In the genomic region with DNA sequence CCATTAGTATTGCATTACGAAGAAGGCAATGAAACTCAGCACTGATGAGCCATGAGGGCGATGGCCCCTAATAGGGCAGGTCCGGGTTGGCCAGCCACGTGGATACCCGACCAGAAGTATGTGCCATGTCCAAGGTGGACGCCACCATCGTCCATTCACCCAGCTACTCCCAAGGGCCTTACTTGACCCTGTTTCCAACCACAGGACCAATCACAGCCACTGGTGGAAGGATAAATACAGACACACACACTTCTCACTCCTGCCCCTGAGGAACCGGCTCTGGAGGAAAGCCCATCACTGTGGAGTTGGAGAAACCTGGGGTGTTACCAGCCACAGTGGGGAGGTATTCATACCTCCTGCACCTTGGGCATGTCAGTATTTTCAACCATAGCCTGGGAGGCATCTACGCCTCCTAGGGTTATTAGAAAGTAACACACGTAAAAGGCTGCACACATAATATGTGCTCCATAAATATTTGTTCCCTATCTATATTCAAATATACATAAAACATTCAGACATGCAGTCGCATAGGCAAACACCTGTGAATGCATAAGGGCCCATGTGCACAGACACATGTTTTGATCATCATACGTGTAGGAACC, we compare ENCODE assay signal across 13 cellular contexts. TPM values are rescaled to one million over a fixed set of nuclear protein-coding genes. Genes with fewer than 3 reads are reported as not detected.
DNase-seq lines count a peak whose midpoint lies in the region; ATAC-seq and TF ChIP-seq lines count a peak whose summit lies in the region.
"Had no signal": no experiment of that assay in that cellular context is flagged by ENCODE, and none has a peak within 500 bp of the region (broad histone marks: within the 10 kb centered on the region; RNA-seq: fewer than 3 reads in every experiment).

No MANE protein-coding gene starts in this region.

- H3K4me3 ChIP-seq in BLaER1 treated with 17β-estradiol and CSF1 and Interleukin-3, amounts not matched to agents 10 nM and 100 nM = no peak overlapping the region
- no peak overlapping the region for H3K4me3 ChIP-seq in ovary
- H3K4me3 ChIP-seq: cardiac muscle cell, upper lobe of right lung had no signal

- 94 to 95% (median 94%) methylated on average over 12 of the region's 12 CpGs for WGBS in ovary, 3 donors

- no peaks in the 10 kb centered on the region for H3K9me3 ChIP-seq in BLaER1 treated with 17β-estradiol and CSF1 and Interleukin-3, amounts not matched to agents 10 nM and 100 nM (replicated peaks in 1 of 11)
- no peaks in the 10 kb centered on the region for H3K9me3 ChIP-seq in ovary
- H3K9me3 ChIP-seq: upper lobe of right lung had no signal

- no peak for ATAC-seq in GM21447 (IDR thresholded peaks at IDR 0.05; ENCODE audit: unreplicated experiment)
- ATAC-seq in HG03108 (IDR thresholded peaks at IDR 0.05; ENCODE audit: unreplicated experiment) = no peak
- ATAC-seq: upper lobe of right lung had no signal

- no peaks in the 10 kb centered on the region for H3K9me3 Mint-ChIP-seq in HFFc6
- H3K9me3 Mint-ChIP-seq in activated T-helper 1 cell treated with anti-CD3 and anti-CD28 coated beads, Interleukin-12 subunit alpha, Interleukin-12 subunit beta, Interleukin-2, Interleukin-4 antibody, amounts not matched to agents 30 ng/mL and 10 ng/mL and 1 ng/mL, durations not matched to agents 14 hours and 24 hours and 36 hours = no peaks in the 10 kb centered on the region

- DNase-seq in HFFc6 (no peak), kidney glomerular epithelial cell (lab: John Stamatoyannopoulos, UW) (peak; percentile 79), ovary (no peak)
- no peak for DNase-seq in activated T-helper 1 cell treated with anti-CD3 and anti-CD28 coated beads, Interleukin-12 subunit alpha, Interleukin-12 subunit beta, Interleukin-2, Interleukin-4 antibody, amounts not matched to agents 30 ng/mL and 10 ng/mL and 1 ng/mL, durations not matched to agents 14 hours and 24 hours and 36 hours (ENCODE audit: low spot score)
- DNase-seq: NCI-H510A, upper lobe of right lung had no signal

- H4K20me1 ChIP-seq in BLaER1 treated with 17β-estradiol and CSF1 and Interleukin-3, amounts not matched to agents 10 nM and 100 nM = peaks cover 0 to 4% (median 0%) of the 10 kb centered on the region in 11 experiments; a peak in 3 of 22 replicates

- TF ChIP-seq CTCF in HFFc6 (IDR thresholded peaks at IDR 0.05) (peak; percentile 17; the same call in 1 of the 2 replicates), ovary (IDR thresholded peaks at IDR 0.05) (no peak)

- H3K27ac Mint-ChIP-seq in HFFc6 = peak overlapping the region; percentile 95
- H3K27ac Mint-ChIP-seq in activated T-helper 1 cell treated with anti-CD3 and anti-CD28 coated beads, Interleukin-12 subunit alpha, Interleukin-12 subunit beta, Interleukin-2, Interleukin-4 antibody, amounts not matched to agents 30 ng/mL and 10 ng/mL and 1 ng/mL, durations not matched to agents 14 hours and 24 hours and 36 hours = peak overlapping the region; percentile 94

- peaks cover 33 to 53% (median 43%) of the 10 kb centered on the region in 10 experiments for H3K4me1 ChIP-seq in BLaER1 treated with 17β-estradiol and CSF1 and Interleukin-3, amounts not matched to agents 10 nM and 100 nM
- peaks cover 5% of the 10 kb centered on the region for H3K4me1 ChIP-seq in ovary (ENCODE audit: insufficient read depth)

- no peak for TF ChIP-seq POLR2A in ovary (IDR thresholded peaks at IDR 0.05)

- peaks cover 20 to 33% (median 27%) of the 10 kb centered on the region in 11 experiments for H3K27me3 ChIP-seq in BLaER1 treated with 17β-estradiol and CSF1 and Interleukin-3, amounts not matched to agents 10 nM and 100 nM
- H3K27me3 ChIP-seq in ovary = no peaks in the 10 kb centered on the region
- H3K27me3 ChIP-seq: cardiac muscle cell, upper lobe of right lung had no signal

- intact Hi-C loops in activated T-helper 1 cell treated with anti-CD3 and anti-CD28 coated beads, Interleukin-12 subunit alpha, Interleukin-12 subunit beta, Interleukin-2, Interleukin-4 antibody, amounts not matched to agents 30 ng/mL and 10 ng/mL and 1 ng/mL, durations not matched to agents 14 hours and 24 hours and 36 hours (cut with micrococcal nuclease) = no loop called here
- intact Hi-C loops in ovary (cut with DNase I) = no loop called here

- peak overlapping the region; percentile 46 to 83 (median 73); a peak in 21 of 22 replicates for H3K4me2 ChIP-seq in BLaER1 treated with 17β-estradiol and CSF1 and Interleukin-3, amounts not matched to agents 10 nM and 100 nM

- peaks cover 90% of the 10 kb centered on the region for H3K4me1 Mint-ChIP-seq in HFFc6 (ENCODE audit: low read depth)
- peaks cover 66% of the 10 kb centered on the region for H3K4me1 Mint-ChIP-seq in activated T-helper 1 cell treated with anti-CD3 and anti-CD28 coated beads, Interleukin-12 subunit alpha, Interleukin-12 subunit beta, Interleukin-2, Interleukin-4 antibody, amounts not matched to agents 30 ng/mL and 10 ng/mL and 1 ng/mL, durations not matched to agents 14 hours and 24 hours and 36 hours (ENCODE audit: low read depth)

- TF ChIP-seq EP300 in ovary (IDR thresholded peaks at IDR 0.05) = no peak

- no peaks in the 10 kb centered on the region; the same call in none of the 2 replicates for H3K27me3 Mint-ChIP-seq in HFFc6 (ENCODE audit: insufficient read depth)
- no peaks in the 10 kb centered on the region for H3K27me3 Mint-ChIP-seq in activated T-helper 1 cell treated with anti-CD3 and anti-CD28 coated beads, Interleukin-12 subunit alpha, Interleukin-12 subunit beta, Interleukin-2, Interleukin-4 antibody, amounts not matched to agents 30 ng/mL and 10 ng/mL and 1 ng/mL, durations not matched to agents 14 hours and 24 hours and 36 hours (ENCODE audit: insufficient read depth)

- no peaks in the 10 kb centered on the region for H3K36me3 Mint-ChIP-seq in HFFc6 (ENCODE audit: low read depth)
- no peaks in the 10 kb centered on the region for H3K36me3 Mint-ChIP-seq in activated T-helper 1 cell treated with anti-CD3 and anti-CD28 coated beads, Interleukin-12 subunit alpha, Interleukin-12 subunit beta, Interleukin-2, Interleukin-4 antibody, amounts not matched to agents 30 ng/mL and 10 ng/mL and 1 ng/mL, durations not matched to agents 14 hours and 24 hours and 36 hours (ENCODE audit: low read depth)

- peak overlapping the region; percentile 40; the same call in 1 of the 2 replicates for H3K4me3 Mint-ChIP-seq in HFFc6
- H3K4me3 Mint-ChIP-seq in activated T-helper 1 cell treated with anti-CD3 and anti-CD28 coated beads, Interleukin-12 subunit alpha, Interleukin-12 subunit beta, Interleukin-2, Interleukin-4 antibody, amounts not matched to agents 30 ng/mL and 10 ng/mL and 1 ng/mL, durations not matched to agents 14 hours and 24 hours and 36 hours = peak overlapping the region; percentile 37

- no peak overlapping the region for H3K9ac ChIP-seq in BLaER1 treated with 17β-estradiol and CSF1 and Interleukin-3, amounts not matched to agents 10 nM and 100 nM

- no peak overlapping the region for H3K27ac ChIP-seq in BLaER1 treated with 17β-estradiol and CSF1 and Interleukin-3, amounts not matched to agents 10 nM and 100 nM
- no peak overlapping the region for H3K27ac ChIP-seq in ovary
- H3K27ac ChIP-seq: cardiac muscle cell had no signal

- H3K36me3 ChIP-seq in BLaER1 treated with 17β-estradiol and CSF1 and Interleukin-3, amounts not matched to agents 10 nM and 100 nM = no peaks in the 10 kb centered on the region
- H3K36me3 ChIP-seq in ovary = no peaks in the 10 kb centered on the region
- H3K36me3 ChIP-seq: cardiac muscle cell, upper lobe of right lung had no signal

RNA-seq across cellular contexts. Expression of a gene that starts 5.4 kb away (rescaled TPM):
- 100 to 1,000 TPM; 272 to 319 (median 288) TPM for total RNA-seq in HFFc6 (2021; fragmentation: NEBNext Ultra II Directional; extraction: Animal tissue kit (Norgen Biotek cat#: 25700))
- total RNA-seq in activated T-helper 1 cell treated with anti-CD3 and anti-CD28 coated beads, Interleukin-12 subunit alpha, Interleukin-12 subunit beta, Interleukin-2, Interleukin-4 antibody, amounts not matched to agents 30 ng/mL and 10 ng/mL and 1 ng/mL, durations not matched to agents 14 hours and 24 hours and 36 hours = 18.0 and 20.6 TPM in 2 replicates
- total RNA-seq in ovary = 100 to 1,000 TPM in 1 of 7 donors, 10 to 100 TPM in 6; 23.6 to 132 (median 41.7) TPM
- 10 to 100 TPM; 28.2 to 34.2 TPM for polyA plus RNA-seq in ovary

RNA-seq across cellular contexts. Expression of a gene that starts 44.6 kb away (rescaled TPM):
- 10 to 100 TPM; 26.6 to 35.6 (median 29.6) TPM for total RNA-seq in HFFc6 (2021; fragmentation: NEBNext Ultra II Directional; extraction: Animal tissue kit (Norgen Biotek cat#: 25700))
- total RNA-seq in activated T-helper 1 cell treated with anti-CD3 and anti-CD28 coated beads, Interleukin-12 subunit alpha, Interleukin-12 subunit beta, Interleukin-2, Interleukin-4 antibody, amounts not matched to agents 30 ng/mL and 10 ng/mL and 1 ng/mL, durations not matched to agents 14 hours and 24 hours and 36 hours = 13.7 and 16.9 TPM in 2 replicates
- total RNA-seq in ovary = 10 to 100 TPM; 36.5 to 83.2 (median 54.7) TPM
- polyA plus RNA-seq in ovary = 10 to 100 TPM; 51.2 to 82.7 TPM

RNA-seq across cellular contexts. Expression of a gene that starts 55.5 kb away (rescaled TPM):
- not detected for total RNA-seq in HFFc6 (2021; fragmentation: NEBNext Ultra II Directional; extraction: Animal tissue kit (Norgen Biotek cat#: 25700))
- not detected in 2 replicates for total RNA-seq in activated T-helper 1 cell treated with anti-CD3 and anti-CD28 coated beads, Interleukin-12 subunit alpha, Interleukin-12 subunit beta, Interleukin-2, Interleukin-4 antibody, amounts not matched to agents 30 ng/mL and 10 ng/mL and 1 ng/mL, durations not matched to agents 14 hours and 24 hours and 36 hours
- 1 to 10 TPM in 1 of 7 donors, under 1 TPM in 5, not detected in 1; 0.11 to 1.3 (median 0.41) TPM for total RNA-seq in ovary
- polyA plus RNA-seq in ovary = under 1 TPM; 0.10 to 0.23 TPM
- total RNA-seq: Daoy, glomerular endothelial cell, pulmonary artery endothelial cell had no signal
